Comparison of ENCODE assay signal across 23 cellular contexts in the genomic region with DNA sequence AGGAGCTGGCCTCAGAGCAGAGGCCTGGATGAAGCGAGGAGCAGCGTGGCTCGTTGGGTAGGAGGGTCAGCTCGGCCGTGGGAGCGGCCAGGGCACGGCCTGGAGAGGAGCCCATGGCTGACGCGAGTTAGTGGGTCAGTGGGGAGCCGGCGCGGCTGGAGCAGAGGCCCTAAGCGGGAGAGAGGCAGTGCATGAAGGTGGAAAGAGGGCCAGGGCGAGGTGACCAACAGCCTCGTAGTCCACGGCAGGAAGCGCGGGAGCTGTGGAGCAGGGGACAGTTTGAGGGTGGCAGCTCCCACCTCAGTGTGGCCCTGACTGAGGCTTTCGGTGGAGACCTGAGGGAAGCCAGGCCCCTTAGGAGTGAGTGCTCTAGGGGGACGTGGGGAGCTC. TPM values are rescaled to one million over a fixed set of nuclear protein-coding genes. Genes with fewer than 3 reads are reported as not detected.
DNase-seq lines count a peak whose midpoint lies in the region; ATAC-seq and TF ChIP-seq lines count a peak whose summit lies in the region.
"Had no signal": no experiment of that assay in that cellular context is flagged by ENCODE, and none has a peak within 500 bp of the region (broad histone marks: within the 10 kb centered on the region; RNA-seq: fewer than 3 reads in every experiment).

No MANE protein-coding gene starts in this region.

- no peak overlapping the region for H3K27ac ChIP-seq in CD8-positive, alpha-beta memory T cell (ENCODE audit: low read depth, low read length)
- H3K27ac ChIP-seq in IMR-90 (ENCODE audit: insufficient read depth, low read length): no peak overlapping the region
- no peak overlapping the region for H3K27ac ChIP-seq in neuronal stem cell (replicated peaks; ENCODE audit: low read length)
- H3K27ac ChIP-seq: brain microvascular endothelial cell, epithelial cell of prostate, prostate gland, SK-N-MC had no signal

- no peak overlapping the region for H3K23ac ChIP-seq in IMR-90 (ENCODE audit: low read depth, low read length)
- peak overlapping the region; percentile 86 for H3K23ac ChIP-seq in neuronal stem cell (ENCODE audit: low read depth, low read length, poor library complexity)

- no peak overlapping the region for H2BK20ac ChIP-seq in IMR-90 (ENCODE audit: low read depth, low read length)

- H4K8ac ChIP-seq in IMR-90 (ENCODE audit: low read depth in 2 of 2, low read length in 2 of 2): no peak overlapping the region
- H4K8ac ChIP-seq in neuronal stem cell (ENCODE audit: low read depth, low read length): no peak overlapping the region

- H3K27me3 Mint-ChIP-seq in CD8-positive, alpha-beta memory T cell: no peaks in the 10 kb centered on the region
- peaks cover 17 to 26% (median 19%) of the 10 kb centered on the region in 3 donors for H3K27me3 Mint-ChIP-seq in immature natural killer cell (ENCODE audit: low read depth in 3 of 3)
- no peaks in the 10 kb centered on the region for H3K27me3 Mint-ChIP-seq in endothelial cell (ENCODE audit: unreplicated experiment)
- H3K27me3 Mint-ChIP-seq: dendritic cell treated with granulocyte-macrophage colony-stimulating factor and Interleukin-4, amounts not matched to agents 40 ng/mL and 50 ng/mL, for 4 days; naive B cell had no signal

- peaks cover 14% of the 10 kb centered on the region for H3K36me3 ChIP-seq in CD8-positive, alpha-beta memory T cell (ENCODE audit: insufficient read depth, low read length)
- H3K36me3 ChIP-seq in IMR-90 (ENCODE audit: control insufficient read depth, insufficient read depth, low read length) (no peaks in the 10 kb centered on the region), neuronal stem cell (replicated peaks in 1 of 2; ENCODE audit: control insufficient read depth in 2 of 2, insufficient read depth in 2 of 2, low read length in 2 of 2) (peaks cover 3 to 15% of the 10 kb centered on the region in 2 donors)
- H3K36me3 ChIP-seq: brain microvascular endothelial cell, prostate gland had no signal

- H4K20me1 ChIP-seq in IMR-90 (ENCODE audit: insufficient read depth, low read length): no peaks in the 10 kb centered on the region

- H3K14ac ChIP-seq in IMR-90 (replicated peaks; ENCODE audit: low read depth, low read length): no peak overlapping the region
- peak overlapping the region; percentile 83 for H3K14ac ChIP-seq in neuronal stem cell (ENCODE audit: low read length)

- H3K79me1 ChIP-seq in IMR-90 (ENCODE audit: low read depth in 1 of 2, low read length in 2 of 2) (peaks cover 0 to 3% of the 10 kb centered on the region in 2 experiments; a peak in 1 of 4 replicates), neuronal stem cell (ENCODE audit: low read depth, low read length) (peaks cover 2% of the 10 kb centered on the region)

- H3K4ac ChIP-seq in IMR-90 (ENCODE audit: low read depth, low read length) (no peak overlapping the region), neuronal stem cell (ENCODE audit: low read length) (no peak overlapping the region)

- H3K4me2 ChIP-seq in IMR-90 (ENCODE audit: low read depth, low read length) (no peak overlapping the region), neuronal stem cell (ENCODE audit: insufficient read depth, low read length, poor library complexity, severe bottlenecking) (no peak overlapping the region)

- H3K9me3 Mint-ChIP-seq in CD8-positive, alpha-beta memory T cell: no peaks in the 10 kb centered on the region
- H3K9me3 Mint-ChIP-seq in immature natural killer cell: no peaks in the 10 kb centered on the region
- no peaks in the 10 kb centered on the region for H3K9me3 Mint-ChIP-seq in endothelial cell (ENCODE audit: unreplicated experiment)
- H3K9me3 Mint-ChIP-seq: dendritic cell treated with granulocyte-macrophage colony-stimulating factor and Interleukin-4, amounts not matched to agents 40 ng/mL and 50 ng/mL, for 4 days; naive B cell had no signal

- no TSS peak for BruUV-seq in IMR-90 (replicated peaks; lab: Mats Ljungman, UMichigan)

- H4K5ac ChIP-seq in IMR-90 (ENCODE audit: low read depth, low read length): no peak overlapping the region

- H2BK120ac ChIP-seq in IMR-90 (ENCODE audit: low read depth, low read length) (no peak overlapping the region), neuronal stem cell (ENCODE audit: low read depth, low read length) (peak overlapping the region; percentile 66)

- H3K9me3 ChIP-seq in CD8-positive, alpha-beta memory T cell (ENCODE audit: low read length): no peaks in the 10 kb centered on the region
- H3K9me3 ChIP-seq in IMR-90 (ENCODE audit: control insufficient read depth, insufficient read depth, low read length): no peaks in the 10 kb centered on the region
- H3K9me3 ChIP-seq in neuronal stem cell (replicated peaks in 1 of 2; ENCODE audit: control insufficient read depth in 2 of 2, insufficient read depth in 1 of 2, low read depth in 1 of 2, low read length in 2 of 2): no peaks in the 10 kb centered on the region
- H3K9me3 ChIP-seq: prostate gland had no signal

- H3K4me1 ChIP-seq in CD8-positive, alpha-beta memory T cell (ENCODE audit: insufficient read depth, low read length): peaks cover 24% of the 10 kb centered on the region
- H3K4me1 ChIP-seq in IMR-90 (ENCODE audit: control insufficient read depth, insufficient read depth, low read length) (peaks cover 8% of the 10 kb centered on the region), neuronal stem cell (ENCODE audit: control insufficient read depth in 2 of 2, insufficient read depth in 1 of 2, low read depth in 1 of 2, low read length in 2 of 2) (peaks cover 0 to 8% of the 10 kb centered on the region in 2 donors)
- H3K4me1 ChIP-seq: prostate gland had no signal

- no peak for ATAC-seq in IMR-90 (ENCODE audit: low read depth)

- no peak for TF ChIP-seq POLR2A in IMR-90 (IDR thresholded peaks at IDR 0.05; ENCODE audit: low read depth, low read length)

- no peak overlapping the region for H4K91ac ChIP-seq in IMR-90 (ENCODE audit: insufficient read depth, low read depth, low read length)
- no peak overlapping the region for H4K91ac ChIP-seq in neuronal stem cell (ENCODE audit: low read depth, low read length, poor library complexity)

- H3K18ac ChIP-seq in IMR-90 (ENCODE audit: low read depth, low read length): no peak overlapping the region
- H3K18ac ChIP-seq in neuronal stem cell (ENCODE audit: low read length): peak overlapping the region; percentile 37

- H3K27me3 ChIP-seq in CD8-positive, alpha-beta memory T cell (ENCODE audit: insufficient read depth, low read length, poor library complexity, severe bottlenecking): no peaks in the 10 kb centered on the region
- no peaks in the 10 kb centered on the region for H3K27me3 ChIP-seq in IMR-90 (ENCODE audit: control insufficient read depth, insufficient read depth, low read length)
- no peaks in the 10 kb centered on the region for H3K27me3 ChIP-seq in neuronal stem cell (ENCODE audit: control insufficient read depth in 3 of 3, insufficient read depth in 3 of 3, low read depth in 1 of 3, low read length in 3 of 3)
- H3K27me3 ChIP-seq: brain microvascular endothelial cell had no signal

- intact Hi-C loops in IMR-90 (cut with micrococcal nuclease): no loop called here

- 86% methylated on average over 14 of the region's 20 CpGs; no CpG with 5 or more reads in 1 of the 2 experiments for WGBS in IMR-90 (ENCODE audit: extremely low coverage in 2 of 2, insufficient read length in 1 of 2), 2 experiments
- WGBS in neuronal stem cell (ENCODE audit: extremely low coverage in 2 of 2, insufficient read length in 2 of 2, insufficient replicate concordance in 1 of 2), 2 donors: no CpG with 5 or more reads among the region's 20 CpGs

- POLR2A ChIA-PET in CD8-positive, alpha-beta memory T cell (lab: Charles Lee): no interaction called here
- POLR2A ChIA-PET in IMR-90 (lab: Charles Lee; ENCODE audit: unreplicated experiment): no interaction called here

- dilution Hi-C loops in IMR-90 (cut with HindIII; ENCODE audit: low sequenced_read_pairs, unreplicated experiment): no loop called here

- no peak overlapping the region for H2BK12ac ChIP-seq in neuronal stem cell (ENCODE audit: low read length)

- H3K9me1 ChIP-seq in IMR-90 (ENCODE audit: insufficient read depth, low read length): 0 out of 2 replicates have a peak, but pooled peaks cover 9% of the 10 kb centered on the region

- H2BK5ac ChIP-seq in IMR-90 (ENCODE audit: low read depth, low read length, poor library complexity, severe bottlenecking) (no peak overlapping the region), neuronal stem cell (ENCODE audit: low read length) (no peak overlapping the region)

- H3K27ac Mint-ChIP-seq in CD8-positive, alpha-beta memory T cell: peak overlapping the region in 7 of 8 donors; percentile 13 to 91 (median 82)
- peak overlapping the region; percentile 82 to 97 (median 94) for H3K27ac Mint-ChIP-seq in immature natural killer cell
- no peak overlapping the region for H3K27ac Mint-ChIP-seq in endothelial cell (ENCODE audit: unreplicated experiment)
- H3K27ac Mint-ChIP-seq: dendritic cell treated with granulocyte-macrophage colony-stimulating factor and Interleukin-4, amounts not matched to agents 40 ng/mL and 50 ng/mL, for 4 days; naive B cell had no signal

- in situ Hi-C loops in IMR-90 (cut with MboI; ENCODE audit: low sequenced_read_pairs): no loop called here
- in situ Hi-C loops in ACHN (cut with HindIII; ENCODE audit: low pct_ligation_motif_present, low pct_unique_long_range_greater_than_20kb, low sequenced_read_pairs): no loop called here

- no peak for TF ChIP-seq CTCF in IMR-90 (conservative IDR thresholded peaks at IDR 0.05; ENCODE audit: low read depth, low read length)
- TF ChIP-seq CTCF in endothelial cell (IDR thresholded peaks at IDR 0.05; ENCODE audit: unreplicated experiment): no peak

- no peak overlapping the region for H3K4me3 ChIP-seq in CD8-positive, alpha-beta memory T cell (ENCODE audit: low read length)
- H3K4me3 ChIP-seq in IMR-90 (ENCODE audit: insufficient read depth, low read depth, low read length) (no peak overlapping the region), neuronal stem cell (ENCODE audit: low read length in 2 of 2) (peak overlapping the region in 1 of 2 donors; percentile 26)
- H3K4me3 ChIP-seq: prostate gland, SK-N-MC, skin epidermis had no signal

- peaks cover 35 to 54% (median 48%) of the 10 kb centered on the region in 3 donors for H3K4me1 Mint-ChIP-seq in CD8-positive, alpha-beta memory T cell
- peaks cover 57 to 60% of the 10 kb centered on the region in 2 donors for H3K4me1 Mint-ChIP-seq in immature natural killer cell
- peaks cover 6% of the 10 kb centered on the region for H3K4me1 Mint-ChIP-seq in endothelial cell (ENCODE audit: unreplicated experiment)

- H3K4me3 Mint-ChIP-seq in CD8-positive, alpha-beta memory T cell: no peak overlapping the region
- H3K4me3 Mint-ChIP-seq in immature natural killer cell (peak overlapping the region in 3 of 5 donors; percentile 36 to 55 (median 42)), endothelial cell (ENCODE audit: unreplicated experiment) (no peak overlapping the region)
- H3K4me3 Mint-ChIP-seq: dendritic cell treated with granulocyte-macrophage colony-stimulating factor and Interleukin-4, amounts not matched to agents 40 ng/mL and 50 ng/mL, for 4 days; naive B cell had no signal

- peaks cover 0 to 53% (median 9%) of the 10 kb centered on the region in 3 donors for H3K36me3 Mint-ChIP-seq in CD8-positive, alpha-beta memory T cell
- H3K36me3 Mint-ChIP-seq in immature natural killer cell: peaks cover 5 to 15% (median 15%) of the 10 kb centered on the region in 3 donors
- peaks cover 5% of the 10 kb centered on the region for H3K36me3 Mint-ChIP-seq in endothelial cell (ENCODE audit: low read depth, unreplicated experiment)

- CTCF ChIA-PET in CD8-positive, alpha-beta memory T cell (lab: Charles Lee): interaction anchor here (1.7 kb wide), 1 partner anchor 12 kb away, joined by 5 read pairs; no protein-coding TSS in a partner anchor
- CTCF ChIA-PET in IMR-90 (lab: Yijun Ruan, JAX): no interaction called here

- no peak overlapping the region for H3K56ac ChIP-seq in IMR-90 (ENCODE audit: extremely low read depth, insufficient read depth, low read length)

- DNase-seq in CD8-positive, alpha-beta memory T cell: no peak
- no peak for DNase-seq in IMR-90
- no peak for DNase-seq in immature natural killer cell
- no peak for DNase-seq in neuronal stem cell (ENCODE audit: low spot score)
- DNase-seq in endothelial cell (ENCODE audit: low spot score): no peak
- DNase-seq in ACHN: no peak
- no peak for DNase-seq in T1000 (lab: John Stamatoyannopoulos, UW)
- no peak for DNase-seq in NCI-H748 (lab: John Stamatoyannopoulos, UW; ENCODE audit: unreplicated experiment)
- DNase-seq: brain microvascular endothelial cell; COR-L47; EL; foreskin melanocyte; mesendoderm; naive B cell; NCI-H1105; NCI-H446 treated with DMSO at 0.1 percent for 48 hours; stimulated activated CD4-positive, alpha-beta T cell treated with anti-CD3 and anti-CD28 coated beads, Interleukin-4, amount 100 ng/mL, for 1 hour; trophoblast cell had no signal

- H3K9ac ChIP-seq in IMR-90 (ENCODE audit: low read depth, low read length) (no peak overlapping the region), neuronal stem cell (ENCODE audit: low read depth, low read length, poor library complexity) (peak overlapping the region; percentile 54)

- no peak overlapping the region for H2BK15ac ChIP-seq in IMR-90 (ENCODE audit: low read depth, low read length)
- H2BK15ac ChIP-seq in neuronal stem cell (ENCODE audit: low read length): peak overlapping the region; percentile 63

- no peak for TF ChIP-seq RAD21 in IMR-90 (IDR thresholded peaks at IDR 0.05; ENCODE audit: low read length)

- no peak overlapping the region for H2AK9ac ChIP-seq in IMR-90 (replicated peaks; ENCODE audit: low read depth, low read length, poor library complexity)

- H2AK5ac ChIP-seq in IMR-90 (ENCODE audit: low read depth, low read length) (no peak overlapping the region), neuronal stem cell (ENCODE audit: low read depth, low read length) (peak overlapping the region; percentile 57)

- peak overlapping the region; percentile 13 for H2AFZ ChIP-seq in IMR-90 (replicated peaks; ENCODE audit: low read length, poor library complexity)
- no peak overlapping the region for H2AFZ ChIP-seq in neuronal stem cell (ENCODE audit: low read length)

RNA-seq across cellular contexts. Expression of a gene that starts 24.1 kb away (rescaled TPM):
- 10 to 100 TPM; 40.0 to 42.4 TPM for total RNA-seq in CD8-positive, alpha-beta memory T cell
- polyA plus RNA-seq in CD8-positive, alpha-beta memory T cell: 59.6 TPM
- total RNA-seq in IMR-90 (2012; rRNA removed): 18.6 and 19.7 TPM in 2 replicates
- 34.8 and 35.0 TPM in 2 replicates for polyA plus RNA-seq in IMR-90 (2012; rRNA removed)
- 26.7 and 31.4 TPM in 2 replicates for polyA plus RNA-seq in IMR-90 (2012; cell fraction: cytosol; rRNA removed)
- 12.2 and 12.5 TPM in 2 replicates for polyA plus RNA-seq in IMR-90 (2012; cell fraction: nucleus; rRNA removed; ENCODE audit: low replicate concordance)
- 10 to 100 TPM; 33.1 to 65.7 (median 40.6) TPM for polyA plus RNA-seq in immature natural killer cell
- 21.3 TPM for polyA plus RNA-seq in neuronal stem cell (2013, experiment 1 of 2)
- polyA plus RNA-seq in neuronal stem cell (2013, experiment 2 of 2): 21.8 TPM
- total RNA-seq in endothelial cell (ENCODE audit: unreplicated experiment): 11.3 TPM

RNA-seq across cellular contexts. Expression of a gene that starts 27.5 kb away (rescaled TPM):
- total RNA-seq in CD8-positive, alpha-beta memory T cell: 10 to 100 TPM; 11.0 to 12.5 TPM
- polyA plus RNA-seq in CD8-positive, alpha-beta memory T cell: 8.3 TPM
- total RNA-seq in IMR-90 (2012; rRNA removed) (12.5 and 17.0 TPM in 2 replicates), endothelial cell (ENCODE audit: unreplicated experiment) (25.9 TPM)
- polyA plus RNA-seq in IMR-90 (2012; rRNA removed) (18.3 and 19.7 TPM in 2 replicates), immature natural killer cell (10 to 100 TPM; 25.0 to 31.7 (median 30.9) TPM)
- 19.6 and 25.9 TPM in 2 replicates for polyA plus RNA-seq in IMR-90 (2012; cell fraction: cytosol; rRNA removed)
- polyA plus RNA-seq in IMR-90 (2012; cell fraction: nucleus; rRNA removed; ENCODE audit: low replicate concordance): 12.5 and 20.7 TPM in 2 replicates
- polyA plus RNA-seq in neuronal stem cell (2013, experiment 1 of 2): 12.7 TPM
- polyA plus RNA-seq in neuronal stem cell (2013, experiment 2 of 2): 11.2 TPM

RNA-seq across cellular contexts. Expression of a gene that starts 45.1 kb away (rescaled TPM):
- 10 to 100 TPM; 10.6 to 11.3 TPM for total RNA-seq in CD8-positive, alpha-beta memory T cell
- 13.0 TPM for polyA plus RNA-seq in CD8-positive, alpha-beta memory T cell
- 3.0 and 3.6 TPM in 2 replicates for total RNA-seq in IMR-90 (2012; rRNA removed)
- 6.4 and 7.4 TPM in 2 replicates for polyA plus RNA-seq in IMR-90 (2012; rRNA removed)
- polyA plus RNA-seq in IMR-90 (2012; cell fraction: cytosol; rRNA removed): 4.4 and 5.8 TPM in 2 replicates
- polyA plus RNA-seq in IMR-90 (2012; cell fraction: nucleus; rRNA removed; ENCODE audit: low replicate concordance): 5.1 and 8.0 TPM in 2 replicates
- 10 to 100 TPM in 1 of 3 donors, 1 to 10 TPM in 2; 6.0 to 15.6 (median 6.5) TPM for polyA plus RNA-seq in immature natural killer cell
- polyA plus RNA-seq in neuronal stem cell (2013, experiment 1 of 2): 4.2 TPM
- polyA plus RNA-seq in neuronal stem cell (2013, experiment 2 of 2): 4.2 TPM
- 12.4 TPM for total RNA-seq in endothelial cell (ENCODE audit: unreplicated experiment)

RNA-seq across cellular contexts. Expression of a gene that starts 59.0 kb away (rescaled TPM):
- total RNA-seq in CD8-positive, alpha-beta memory T cell: 10 to 100 TPM; 40.3 to 42.4 TPM
- polyA plus RNA-seq in CD8-positive, alpha-beta memory T cell: 16.3 TPM
- total RNA-seq in IMR-90 (2012; rRNA removed) (15.1 and 15.3 TPM in 2 replicates), endothelial cell (ENCODE audit: unreplicated experiment) (35.8 TPM)
- polyA plus RNA-seq in IMR-90 (2012; rRNA removed) (28.3 and 28.8 TPM in 2 replicates), immature natural killer cell (10 to 100 TPM; 19.0 to 37.0 (median 20.5) TPM)
- polyA plus RNA-seq in IMR-90 (2012; cell fraction: cytosol; rRNA removed): 15.9 and 25.4 TPM in 2 replicates
- polyA plus RNA-seq in IMR-90 (2012; cell fraction: nucleus; rRNA removed; ENCODE audit: low replicate concordance): 49.6 and 75.7 TPM in 2 replicates
- polyA plus RNA-seq in neuronal stem cell (2013, experiment 1 of 2): 23.1 TPM
- 23.5 TPM for polyA plus RNA-seq in neuronal stem cell (2013, experiment 2 of 2)

RNA-seq across cellular contexts. Expression of a gene that starts 59.3 kb away (rescaled TPM):
- total RNA-seq in CD8-positive, alpha-beta memory T cell: 100 to 1,000 TPM; 157 TPM
- 168 TPM for polyA plus RNA-seq in CD8-positive, alpha-beta memory T cell
- total RNA-seq in IMR-90 (2012; rRNA removed): 105 and 108 TPM in 2 replicates
- polyA plus RNA-seq in IMR-90 (2012; rRNA removed): 126 and 131 TPM in 2 replicates
- polyA plus RNA-seq in IMR-90 (2012; cell fraction: cytosol; rRNA removed): 88.5 and 95.3 TPM in 2 replicates
- 126 and 190 TPM in 2 replicates for polyA plus RNA-seq in IMR-90 (2012; cell fraction: nucleus; rRNA removed; ENCODE audit: low replicate concordance)
- polyA plus RNA-seq in immature natural killer cell: 100 to 1,000 TPM in 2 of 3 donors, 10 to 100 TPM in 1; 67.7 to 161 (median 150) TPM
- 34.6 TPM for polyA plus RNA-seq in neuronal stem cell (2013, experiment 1 of 2)
- 34.7 TPM for polyA plus RNA-seq in neuronal stem cell (2013, experiment 2 of 2)
- total RNA-seq in endothelial cell (ENCODE audit: unreplicated experiment): 54.8 TPM

Comparison
In these comparisons a context has a peak if more than half of its experiments do, and no peak if none do; other contexts are left out.
1. H3K4me3 Mint-ChIP-seq: peak in immature natural killer cell (3 of 5); none in CD8-positive, alpha-beta memory T cell (0 of 7) and endothelial cell (single experiment).